Comparison of ENCODE assay signal across 9 cellular contexts in genomic region chr20:48791014-48791413, GRCh38. TPM values are rescaled to one million over a fixed set of nuclear protein-coding genes. Genes with fewer than 3 reads are reported as not detected.
DNase-seq lines count a peak whose midpoint lies in the region; ATAC-seq and TF ChIP-seq lines count a peak whose summit lies in the region.
"Had no signal": no experiment of that assay in that cellular context is flagged by ENCODE, and none has a peak within 500 bp of the region (broad histone marks: within the 10 kb centered on the region; RNA-seq: fewer than 3 reads in every experiment).

No MANE protein-coding gene starts in this region.

- no peak for DNase-seq in activated naive CD8-positive, alpha-beta T cell treated with anti-CD3 and anti-CD28 coated beads for 36 hours
- no peak for DNase-seq in activated naive CD8-positive, alpha-beta T cell treated with anti-CD3 and anti-CD28 coated beads, Interleukin-2, amount 50 U/mL, for 24 hours
- DNase-seq in NCI-H446 treated with DMSO at 0.1 percent for 48 hours (lab: John Stamatoyannopoulos, UW) (peak; percentile 89), dorsolateral prefrontal cortex (peak in 1 of 10 donors; percentile 52), Calu3 (no peak)
- DNase-seq in stimulated activated effector memory CD8-positive, alpha-beta T cell treated with anti-CD3 and anti-CD28 coated beads, Interleukin-12 subunit alpha, Interleukin-12 subunit beta, amount 100 ng/mL, for 72 hours (ENCODE audit: low spot score in 2 of 2), result no peak
- DNase-seq in activated CD4-positive, alpha-beta T cell treated with anti-CD3 and anti-CD28 coated beads for 1 hour, result no peak

- no peaks in the 10 kb centered on the region for H3K27me3 ChIP-seq in dorsolateral prefrontal cortex

- no peak for TF ChIP-seq CTCF in dorsolateral prefrontal cortex (IDR thresholded peaks at IDR 0.05 in 54 of 56, conservative IDR thresholded peaks at IDR 0.05 in 2 of 56; ENCODE audit: low read depth in 1 of 56, partially characterized antibody in 56 of 56)
- TF ChIP-seq CTCF in Calu3 (IDR thresholded peaks at IDR 0.05; ENCODE audit: unreplicated experiment), result no peak

- intact Hi-C loops in dorsolateral prefrontal cortex (cut with DNase I), result loop anchor here in 1 of 2 donors (10.0 kb wide), 1 partner anchor 46 kb away; no protein-coding TSS in a partner anchor
- intact Hi-C loops in Calu3 (cut with micrococcal nuclease; ENCODE audit: unreplicated experiment), result no loop called here

- peak overlapping the region in 55 of 59 donors; percentile 1 to 85 (median 70) for H3K27ac ChIP-seq in dorsolateral prefrontal cortex

- ATAC-seq in activated naive CD8-positive, alpha-beta T cell treated with anti-CD3 and anti-CD28 coated beads, Interleukin-2, amount 50 U/mL, for 24 hours, result no peak
- ATAC-seq in stimulated activated effector memory CD8-positive, alpha-beta T cell treated with anti-CD3 and anti-CD28 coated beads, Interleukin-12 subunit alpha, Interleukin-12 subunit beta, amount 100 ng/mL, for 72 hours, result peak; percentile 2
- no peak for ATAC-seq in HG03095 (IDR thresholded peaks at IDR 0.05; ENCODE audit: unreplicated experiment)
- ATAC-seq: WTC11 had no signal

- peak overlapping the region; percentile 19 for H3K27ac Mint-ChIP-seq in activated naive CD8-positive, alpha-beta T cell treated with anti-CD3 and anti-CD28 coated beads for 36 hours
- no peak overlapping the region for H3K27ac Mint-ChIP-seq in activated naive CD8-positive, alpha-beta T cell treated with anti-CD3 and anti-CD28 coated beads, Interleukin-2, amount 50 U/mL, for 24 hours
- peak overlapping the region; percentile 93 for H3K27ac Mint-ChIP-seq in stimulated activated effector memory CD8-positive, alpha-beta T cell treated with anti-CD3 and anti-CD28 coated beads, Interleukin-12 subunit alpha, Interleukin-12 subunit beta, amount 100 ng/mL, for 72 hours
- no peak overlapping the region for H3K27ac Mint-ChIP-seq in Calu3 (ENCODE audit: unreplicated experiment)
- H3K27ac Mint-ChIP-seq: WTC11 had no signal

- peak overlapping the region in 8 of 59 donors; percentile 0 to 26 (median 18) for H3K4me3 ChIP-seq in dorsolateral prefrontal cortex

- H3K4me1 Mint-ChIP-seq in activated naive CD8-positive, alpha-beta T cell treated with anti-CD3 and anti-CD28 coated beads for 36 hours, result peaks cover 73% of the 10 kb centered on the region
- peaks cover 75% of the 10 kb centered on the region for H3K4me1 Mint-ChIP-seq in activated naive CD8-positive, alpha-beta T cell treated with anti-CD3 and anti-CD28 coated beads, Interleukin-2, amount 50 U/mL, for 24 hours
- peaks cover 21% of the 10 kb centered on the region for H3K4me1 Mint-ChIP-seq in stimulated activated effector memory CD8-positive, alpha-beta T cell treated with anti-CD3 and anti-CD28 coated beads, Interleukin-12 subunit alpha, Interleukin-12 subunit beta, amount 100 ng/mL, for 72 hours
- H3K4me1 Mint-ChIP-seq in Calu3 (ENCODE audit: low read depth, unreplicated experiment), result no peaks in the 10 kb centered on the region

- H3K4me3 Mint-ChIP-seq in activated naive CD8-positive, alpha-beta T cell treated with anti-CD3 and anti-CD28 coated beads for 36 hours, result no peak overlapping the region
- no peak overlapping the region for H3K4me3 Mint-ChIP-seq in activated naive CD8-positive, alpha-beta T cell treated with anti-CD3 and anti-CD28 coated beads, Interleukin-2, amount 50 U/mL, for 24 hours
- peak overlapping the region; percentile 53 for H3K4me3 Mint-ChIP-seq in stimulated activated effector memory CD8-positive, alpha-beta T cell treated with anti-CD3 and anti-CD28 coated beads, Interleukin-12 subunit alpha, Interleukin-12 subunit beta, amount 100 ng/mL, for 72 hours
- no peak overlapping the region for H3K4me3 Mint-ChIP-seq in Calu3 (ENCODE audit: low read depth, unreplicated experiment)
- H3K4me3 Mint-ChIP-seq: WTC11 had no signal

- peaks cover 3% of the 10 kb centered on the region for H3K9me3 Mint-ChIP-seq in activated naive CD8-positive, alpha-beta T cell treated with anti-CD3 and anti-CD28 coated beads for 36 hours
- H3K9me3 Mint-ChIP-seq in activated naive CD8-positive, alpha-beta T cell treated with anti-CD3 and anti-CD28 coated beads, Interleukin-2, amount 50 U/mL, for 24 hours, result no peaks in the 10 kb centered on the region
- no peaks in the 10 kb centered on the region for H3K9me3 Mint-ChIP-seq in stimulated activated effector memory CD8-positive, alpha-beta T cell treated with anti-CD3 and anti-CD28 coated beads, Interleukin-12 subunit alpha, Interleukin-12 subunit beta, amount 100 ng/mL, for 72 hours
- no peaks in the 10 kb centered on the region for H3K9me3 Mint-ChIP-seq in Calu3 (ENCODE audit: low read depth, unreplicated experiment)
- H3K9me3 Mint-ChIP-seq: WTC11 had no signal

- BruUV-seq in Calu3 (replicated peaks; lab: Mats Ljungman, UMichigan), result no TSS peak

- no peaks in the 10 kb centered on the region for H3K27me3 Mint-ChIP-seq in activated naive CD8-positive, alpha-beta T cell treated with anti-CD3 and anti-CD28 coated beads for 36 hours
- no peaks in the 10 kb centered on the region for H3K27me3 Mint-ChIP-seq in activated naive CD8-positive, alpha-beta T cell treated with anti-CD3 and anti-CD28 coated beads, Interleukin-2, amount 50 U/mL, for 24 hours
- H3K27me3 Mint-ChIP-seq in Calu3 (ENCODE audit: unreplicated experiment), result no peaks in the 10 kb centered on the region

- CTCF ChIA-PET in Calu3 (lab: Charles Lee), result interaction anchor here (0.7 to 1.3 kb wide), 2 partner anchors 133 to 155 kb away, joined by 3 to 6 read pairs; no protein-coding TSS in a partner anchor

- peaks cover 36% of the 10 kb centered on the region for H3K36me3 Mint-ChIP-seq in activated naive CD8-positive, alpha-beta T cell treated with anti-CD3 and anti-CD28 coated beads for 36 hours
- peaks cover 11% of the 10 kb centered on the region for H3K36me3 Mint-ChIP-seq in activated naive CD8-positive, alpha-beta T cell treated with anti-CD3 and anti-CD28 coated beads, Interleukin-2, amount 50 U/mL, for 24 hours (ENCODE audit: low read depth)
- peaks cover 47% of the 10 kb centered on the region for H3K36me3 Mint-ChIP-seq in stimulated activated effector memory CD8-positive, alpha-beta T cell treated with anti-CD3 and anti-CD28 coated beads, Interleukin-12 subunit alpha, Interleukin-12 subunit beta, amount 100 ng/mL, for 72 hours
- H3K36me3 Mint-ChIP-seq in Calu3 (ENCODE audit: insufficient read depth, unreplicated experiment), result no peaks in the 10 kb centered on the region
- H3K36me3 Mint-ChIP-seq: WTC11 had no signal

RNA-seq across cellular contexts. Expression of gene PREX1, which starts 36.8 kb away (rescaled TPM):
- 10 to 100 TPM; 76.8 to 77.1 TPM for total RNA-seq in activated naive CD8-positive, alpha-beta T cell treated with anti-CD3 and anti-CD28 coated beads for 36 hours
- total RNA-seq in dorsolateral prefrontal cortex (100 to 1,000 TPM in 76 of 120 experiments, 10 to 100 TPM in 44; 59.8 to 448 (median 117) TPM), Calu3 (2022) (0.31 and 1.3 TPM in 2 replicates)

Comparison
In these comparisons a context has a peak if more than half of its experiments do, and no peak if none do; other contexts are left out.
1. H3K27ac Mint-ChIP-seq: peak in activated naive CD8-positive, alpha-beta T cell treated with anti-CD3 and anti-CD28 coated beads for 36 hours (single experiment) and stimulated activated effector memory CD8-positive, alpha-beta T cell treated with anti-CD3 and anti-CD28 coated beads, Interleukin-12 subunit alpha, Interleukin-12 subunit beta, amount 100 ng/mL, for 72 hours (single experiment); none in activated naive CD8-positive, alpha-beta T cell treated with anti-CD3 and anti-CD28 coated beads, Interleukin-2, amount 50 U/mL, for 24 hours (single experiment) and Calu3 (single experiment).
2. RNA of gene PREX1, which starts 36.8 kb away (total RNA-seq): 59.8 to 448 TPM in dorsolateral prefrontal cortex and 76.8 to 77.1 TPM in activated naive CD8-positive, alpha-beta T cell treated with anti-CD3 and anti-CD28 coated beads for 36 hours; 0.31 to 1.3 TPM in Calu3; every median in the first group is over 10 times any median in the second.